In genomic region chr20:49456646-49457045, GRCh38 we compare ENCODE assay signal across 11 cellular contexts.
"Had no signal": no experiment of that assay in that cellular context is flagged by ENCODE, and none has a peak within 500 bp of the region (broad histone marks: within the 10 kb centered on the region; RNA-seq: fewer than 3 reads in every experiment).

No MANE protein-coding gene starts in this region.

- H2AFZ ChIP-seq: GM23248, GM23338 had no signal

- FAIRE-seq: H1, H54 had no signal

- H3K4me2 ChIP-seq: GM23338 had no signal

- H3K4me1 ChIP-seq: HAP-1 had no signal

- H3K9me3 ChIP-seq: HAP-1 had no signal

- H3K27ac ChIP-seq: GM23248 had no signal

- H3K9ac ChIP-seq: GM23248 had no signal

- ATAC-seq: GM23338, HCT116 had no signal

- H3K4me3 ChIP-seq: GM23248, GM23338, HAP-1 had no signal

- DNase-seq: GM23248, GOT3, H7, H9, HCEC 1CT, HFFc6 had no signal

- H3K36me3 ChIP-seq: HAP-1 had no signal
